ENCODE assay signal across 8 cellular contexts in the genomic region with DNA sequence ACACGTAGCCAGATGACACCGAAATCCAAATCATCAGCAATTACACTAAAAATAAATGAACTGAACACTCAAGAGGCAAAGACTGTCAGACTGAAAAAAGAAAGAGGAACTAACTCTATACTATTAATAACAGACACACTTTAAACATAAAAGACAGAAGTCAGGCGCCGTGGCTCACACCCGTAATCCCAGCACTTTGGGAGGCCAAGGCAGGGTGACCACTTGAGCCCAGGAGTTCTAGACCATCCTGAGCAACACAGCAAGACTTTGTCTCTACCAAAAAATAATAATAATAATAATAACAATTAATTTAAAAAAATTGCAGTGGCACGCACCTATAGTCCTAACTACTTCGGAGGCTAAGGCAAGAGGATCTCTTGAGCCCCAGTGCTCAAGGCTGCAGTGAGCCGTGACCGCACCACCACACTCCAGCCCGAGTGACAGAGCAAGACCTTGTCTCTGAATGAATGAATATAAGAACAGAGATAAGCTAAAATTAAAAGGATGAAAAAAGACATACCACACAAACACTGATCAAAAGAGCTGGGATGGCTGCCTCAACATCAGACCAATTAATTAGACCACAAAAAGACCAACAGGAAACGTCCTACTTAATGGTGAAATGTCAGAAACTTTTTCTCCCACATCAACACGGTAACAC. TPM values are rescaled to one million over a fixed set of nuclear protein-coding genes. Genes with fewer than 3 reads are reported as not detected.
DNase-seq lines count a peak whose midpoint lies in the region; ATAC-seq and TF ChIP-seq lines count a peak whose summit lies in the region.

No MANE protein-coding gene starts in this region.

- H3K9me2 ChIP-seq in OCI-LY1 (ENCODE audit: low read depth, low read length) = no peaks in the 10 kb centered on the region

- H2AFZ ChIP-seq in OCI-LY1 (ENCODE audit: low read length) = no peak overlapping the region

- no peak overlapping the region for H3K4me3 ChIP-seq in OCI-LY1 (ENCODE audit: low read depth, low read length, poor library complexity, severe bottlenecking)
- H3K4me3 ChIP-seq in prostate gland = no peak overlapping the region

- H3K4me1 ChIP-seq in OCI-LY1 (ENCODE audit: insufficient read depth, low read length, severe bottlenecking) (peaks cover 66% of the 10 kb centered on the region), prostate gland (replicated peaks) (no peaks in the 10 kb centered on the region)

- no peaks in the 10 kb centered on the region for H3K9me3 Mint-ChIP-seq in nephron progenitor cell

- H3K9me3 ChIP-seq in OCI-LY1 (ENCODE audit: low read length) = no peaks in the 10 kb centered on the region
- no peaks in the 10 kb centered on the region for H3K9me3 ChIP-seq in prostate gland

- no peak for TF ChIP-seq POLR2A in prostate gland (IDR thresholded peaks at IDR 0.05)

- 81% methylated on average over 12 of the region's 12 CpGs for WGBS in prostate gland

- H3K27me3 ChIP-seq in OCI-LY1 (ENCODE audit: insufficient read depth, low read length) = no peaks in the 10 kb centered on the region
- no peaks in the 10 kb centered on the region for H3K27me3 ChIP-seq in prostate gland (replicated peaks; ENCODE audit: insufficient read depth)

- peak overlapping the region; percentile 94 for H3K27ac Mint-ChIP-seq in nephron progenitor cell

- peaks cover 43% of the 10 kb centered on the region for H3K36me3 Mint-ChIP-seq in nephron progenitor cell (ENCODE audit: low read depth)

- H3K79me2 ChIP-seq in OCI-LY1 (ENCODE audit: insufficient read depth, low read length) = no peaks in the 10 kb centered on the region

- no peak for DNase-seq in nephron progenitor cell
- DNase-seq in sciatic nerve (ENCODE audit: low spot score) = no peak
- DNase-seq in prostate gland (ENCODE audit: low spot score) = no peak
- no peak for DNase-seq in NCI-H524 treated with DMSO at 0.1 percent for 48 hours (lab: John Stamatoyannopoulos, UW)
- DNase-seq in SW480 (ENCODE audit: low spot score) = no peak

- H3K27me3 Mint-ChIP-seq in nephron progenitor cell (ENCODE audit: low read depth, poor library complexity) = peaks cover 4% of the 10 kb centered on the region

- intact Hi-C loops in sciatic nerve (cut with DNase I) = no loop called here
- intact Hi-C loops in prostate gland (cut with DNase I) = no loop called here

- peak overlapping the region; percentile 68 for H3K4me2 ChIP-seq in OCI-LY1 (ENCODE audit: low read length)

- H4K20me1 ChIP-seq in OCI-LY1 (ENCODE audit: insufficient read depth, low read length) = no peaks in the 10 kb centered on the region

- H3K36me3 ChIP-seq in OCI-LY1 (ENCODE audit: insufficient read depth, low read length) (peaks cover 14% of the 10 kb centered on the region), prostate gland (peaks cover 5 to 17% of the 10 kb centered on the region in 2 donors)

- H3K9ac ChIP-seq in OCI-LY1 (ENCODE audit: low read length) = 0 out of 2 replicates have a peak overlapping the region, but pooled peaks have one; percentile 19

- peaks cover 15% of the 10 kb centered on the region for H3K4me1 Mint-ChIP-seq in nephron progenitor cell

- no peak for TF ChIP-seq CTCF in OCI-LY1 (IDR thresholded peaks at IDR 0.05; ENCODE audit: low read length)
- TF ChIP-seq CTCF in nephron progenitor cell (IDR thresholded peaks at IDR 0.05) = no peak
- no peak for TF ChIP-seq CTCF in prostate gland (IDR thresholded peaks at IDR 0.05)

- H3K27ac ChIP-seq in OCI-LY1 (ENCODE audit: low read depth, low read length, poor library complexity, severe bottlenecking) (peak overlapping the region; percentile 90), prostate gland (no peak overlapping the region)

- ATAC-seq in GM19035 (IDR thresholded peaks at IDR 0.05; ENCODE audit: unreplicated experiment) = peak; percentile 60
- peak; percentile 63 for ATAC-seq in HG02840 (IDR thresholded peaks at IDR 0.05; ENCODE audit: low FRiP score, unreplicated experiment)
- ATAC-seq in sciatic nerve = no peak

- H3F3A ChIP-seq in OCI-LY1 (ENCODE audit: insufficient read depth, low read length) = peaks cover 6% of the 10 kb centered on the region

- no peak overlapping the region for H3K4me3 Mint-ChIP-seq in nephron progenitor cell

RNA-seq across cellular contexts. Expression of a gene that starts 29.9 kb away (rescaled TPM):
- 143 TPM for total RNA-seq in sciatic nerve
- 100 to 1,000 TPM; 173 to 264 TPM for total RNA-seq in prostate gland

RNA-seq across cellular contexts. Expression of a gene that starts 46.6 kb away (rescaled TPM):
- total RNA-seq in sciatic nerve (35.6 TPM), prostate gland (100 to 1,000 TPM; 107 to 134 TPM)
